1 cellular context compared by ENCODE assay signal in genomic region chr17:50868594-50868993, GRCh38.
TF ChIP-seq lines count a peak whose summit lies in the region.

No MANE protein-coding gene starts in this region.

TF ChIP-seq in H1, 55 proteins besides CTCF, POLR2A, EP300 and RAD21:
- TF ChIP-seq CHD1 (IDR thresholded peaks at IDR 0.05; ENCODE audit: low read depth, low read length) (no peak), SIRT6 (IDR thresholded peaks at IDR 0.05; ENCODE audit: low read length) (no peak), HDAC6 (IDR thresholded peaks at IDR 0.05; ENCODE audit: low read depth, low read length) (no peak), BCL11A (IDR thresholded peaks at IDR 0.05; ENCODE audit: low read depth in 2 of 2, low read length in 2 of 2) (no peak), SUZ12 (IDR thresholded peaks at IDR 0.05; ENCODE audit: low read length) (no peak), KDM1A (IDR thresholded peaks at IDR 0.05; ENCODE audit: borderline replicate concordance, low read length) (no peak), CTBP2 (IDR thresholded peaks at IDR 0.05; ENCODE audit: borderline replicate concordance, insufficient read depth, insufficient read length, low read length) (no peak), POLR2AphosphoS5 (IDR thresholded peaks at IDR 0.05; ENCODE audit: low read depth, low read length) (no peak), GTF2F1 (IDR thresholded peaks at IDR 0.05; ENCODE audit: borderline replicate concordance, low read depth, low read length) (no peak), KDM5A (IDR thresholded peaks at IDR 0.05; ENCODE audit: low read length) (no peak), KDM4A (IDR thresholded peaks at IDR 0.05; ENCODE audit: low read depth, low read length, severe bottlenecking) (no peak), NANOG (IDR thresholded peaks at IDR 0.05; ENCODE audit: insufficient read depth, low read depth, low read length, poor library complexity, severe bottlenecking) (no peak), JUN (IDR thresholded peaks at IDR 0.05; ENCODE audit: low read depth, low read length) (no peak), HDAC2 (IDR thresholded peaks at IDR 0.05; ENCODE audit: borderline replicate concordance in 1 of 2, low read depth in 2 of 2, low read length in 2 of 2) (no peak), RNF2 (IDR thresholded peaks at IDR 0.05; ENCODE audit: borderline replicate concordance, low read depth, low read length, missing control alignments, poor library complexity, severe bottlenecking) (no peak), SIN3A (conservative IDR thresholded peaks at IDR 0.05 in 1 of 2, IDR thresholded peaks at IDR 0.05 in 1 of 2; ENCODE audit: low read depth in 1 of 2, low read length in 2 of 2) (no peak)
- TF ChIP-seq, protein P1, sequence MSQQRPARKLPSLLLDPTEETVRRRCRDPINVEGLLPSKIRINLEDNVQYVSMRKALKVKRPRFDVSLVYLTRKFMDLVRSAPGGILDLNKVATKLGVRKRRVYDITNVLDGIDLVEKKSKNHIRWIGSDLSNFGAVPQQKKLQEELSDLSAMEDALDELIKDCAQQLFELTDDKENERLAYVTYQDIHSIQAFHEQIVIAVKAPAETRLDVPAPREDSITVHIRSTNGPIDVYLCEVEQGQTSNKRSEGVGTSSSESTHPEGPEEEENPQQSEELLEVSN (IDR thresholded peaks at IDR 0.05), result no peak
